19 cellular contexts compared by ENCODE assay signal in the genomic region with DNA sequence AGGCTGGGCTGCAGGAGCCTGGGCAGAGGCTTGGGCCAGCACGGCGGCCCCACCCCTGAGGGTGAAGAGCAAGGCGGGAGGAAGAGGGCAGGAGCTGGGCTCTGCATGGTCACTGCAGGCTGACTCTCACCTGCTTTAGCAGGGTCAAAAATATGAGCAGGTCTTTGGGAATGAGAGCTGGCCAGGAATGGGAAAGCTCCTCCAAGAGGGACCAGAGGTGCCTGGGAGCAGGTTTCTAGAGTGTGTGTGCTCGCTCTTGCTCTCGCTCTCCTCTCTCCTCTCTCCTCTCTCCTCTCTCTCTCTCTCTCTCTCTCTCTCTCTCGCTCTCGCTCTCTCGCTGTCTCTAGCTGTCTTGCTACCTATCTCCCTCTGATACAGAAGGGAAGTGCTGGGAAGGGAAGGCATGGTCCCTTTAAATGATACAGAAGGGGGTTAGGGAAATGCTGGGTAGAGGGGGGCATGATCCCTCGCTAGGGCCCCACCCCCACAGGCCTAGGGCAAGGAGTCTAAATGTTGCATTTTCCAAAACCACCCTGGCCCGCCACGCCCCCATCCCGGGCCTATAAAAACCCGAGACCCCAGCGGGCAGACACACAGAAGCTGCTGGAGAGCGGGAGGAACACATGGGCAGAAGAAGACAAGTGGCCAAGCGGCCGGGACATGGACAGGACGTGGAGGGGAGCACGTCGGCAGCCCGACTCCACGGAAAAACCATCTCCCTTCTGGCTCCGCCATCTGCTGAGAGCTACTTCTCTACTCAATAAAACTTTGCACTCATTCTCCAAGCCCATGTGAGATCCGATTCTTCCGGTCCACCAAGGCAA. TPM values are rescaled to one million over a fixed set of nuclear protein-coding genes. Genes with fewer than 3 reads are reported as not detected.
DNase-seq lines count a peak whose midpoint lies in the region; ATAC-seq and TF ChIP-seq lines count a peak whose summit lies in the region.
"Had no signal": no experiment of that assay in that cellular context is flagged by ENCODE, and none has a peak within 500 bp of the region (broad histone marks: within the 10 kb centered on the region; RNA-seq: fewer than 3 reads in every experiment).

No MANE protein-coding gene starts in this region.

- H3K27me3 Mint-ChIP-seq in neural progenitor cell (ENCODE audit: insufficient read depth, low read depth): no peaks in the 10 kb centered on the region

- H3K4me1 ChIP-seq in heart right ventricle (peaks cover 7 to 28% (median 23%) of the 10 kb centered on the region in 9 donors), right atrium auricular region (peaks cover 0 to 23% of the 10 kb centered on the region in 2 donors), neural progenitor cell (no peaks in the 10 kb centered on the region), aorta (ENCODE audit: control insufficient read depth in 1 of 2, insufficient read depth in 2 of 2, low read length in 2 of 2) (no peaks in the 10 kb centered on the region)
- H3K4me1 ChIP-seq: foreskin keratinocyte had no signal

- H3K27me3 ChIP-seq in heart right ventricle (peaks cover 0 to 44% (median 21%) of the 10 kb centered on the region in 7 donors), right atrium auricular region (no peaks in the 10 kb centered on the region), neural progenitor cell (no peaks in the 10 kb centered on the region), aorta (ENCODE audit: control insufficient read depth in 1 of 2, insufficient read depth in 2 of 2, low read length in 1 of 2) (no peaks in the 10 kb centered on the region)
- H3K27me3 ChIP-seq: uterus had no signal

- no peaks in the 10 kb centered on the region for H3K9me3 ChIP-seq in heart right ventricle
- H3K9me3 ChIP-seq in right atrium auricular region: no peaks in the 10 kb centered on the region
- no peaks in the 10 kb centered on the region for H3K9me3 ChIP-seq in neural progenitor cell (ENCODE audit: low read depth)
- no peaks in the 10 kb centered on the region for H3K9me3 ChIP-seq in aorta (ENCODE audit: control insufficient read depth, low read length)
- H3K9me3 ChIP-seq: neutrophil, uterus had no signal

- intact Hi-C loops in heart right ventricle (cut with DNase I) (no loop called here), aorta (cut with DNase I) (no loop called here)

- H3K4me2 ChIP-seq in neural progenitor cell: no peak overlapping the region

- peaks cover 21% of the 10 kb centered on the region for H3K4me1 Mint-ChIP-seq in neural progenitor cell

- no peaks in the 10 kb centered on the region for H3K79me2 ChIP-seq in neural progenitor cell (ENCODE audit: low read depth)

- no peak for TF ChIP-seq CTCF in heart right ventricle (IDR thresholded peaks at IDR 0.05)
- no peak for TF ChIP-seq CTCF in right atrium auricular region (IDR thresholded peaks at IDR 0.05)
- no peak for TF ChIP-seq CTCF in neural progenitor cell (IDR thresholded peaks at IDR 0.05)

- H3F3A ChIP-seq in neural progenitor cell (ENCODE audit: low read depth): no peaks in the 10 kb centered on the region

- no peak for DNase-seq in heart right ventricle
- DNase-seq in right atrium auricular region (ENCODE audit: low spot score): no peak
- DNase-seq in cerebellar cortex (ENCODE audit: low spot score): peak; percentile 48
- DNase-seq in neural progenitor cell (ENCODE audit: low spot score): no peak
- no peak for DNase-seq in aorta
- DNase-seq in mesenteric fat pad (ENCODE audit: low spot score): no peak
- DNase-seq in GM03348 (ENCODE audit: low spot score): no peak
- DNase-seq: activated CD4-positive, alpha-beta T cell treated with anti-CD3 and anti-CD28 coated beads for 4 hours; cerebellar nuclear complex; foreskin keratinocyte; NK-92 treated with Interleukin-12 subunit alpha and Interleukin-12 subunit beta, amount 100 ng/mL, for 24 hours; uterus had no signal

- H3K27ac Mint-ChIP-seq in neural progenitor cell: peak overlapping the region; percentile 47
- H3K27ac Mint-ChIP-seq: activated naive CD8-positive, alpha-beta T cell treated with anti-CD3 and anti-CD28 coated beads, Interleukin-2, amount 50 U/mL, for 24 hours; stimulated activated naive CD8-positive, alpha-beta T cell treated with anti-CD3 and anti-CD28 coated beads, Interleukin-15, Interleukin-2, amounts not matched to agents 100 ng/mL and 50 ng/mL, for 24 hours had no signal

- H3K9me3 Mint-ChIP-seq in neural progenitor cell: no peaks in the 10 kb centered on the region
- H3K9me3 Mint-ChIP-seq: activated naive CD8-positive, alpha-beta T cell treated with anti-CD3 and anti-CD28 coated beads, Interleukin-2, amount 50 U/mL, for 24 hours; IgD-negative memory B cell; stimulated activated naive CD8-positive, alpha-beta T cell treated with anti-CD3 and anti-CD28 coated beads, Interleukin-15, Interleukin-2, amounts not matched to agents 100 ng/mL and 50 ng/mL, for 24 hours had no signal

- H3K9ac ChIP-seq in neural progenitor cell: no peak overlapping the region

- ATAC-seq in heart right ventricle (peak in 7 of 8 donors; percentile 11 to 46 (median 34)), aorta (ENCODE audit: low FRiP score) (peak; percentile 49), GM18519 (IDR thresholded peaks at IDR 0.05; ENCODE audit: low FRiP score, unreplicated experiment) (no peak)
- ATAC-seq: foreskin keratinocyte had no signal

- peak overlapping the region; percentile 49 for H3K4me3 Mint-ChIP-seq in neural progenitor cell
- H3K4me3 Mint-ChIP-seq: activated naive CD8-positive, alpha-beta T cell treated with anti-CD3 and anti-CD28 coated beads, Interleukin-2, amount 50 U/mL, for 24 hours; IgD-negative memory B cell; stimulated activated naive CD8-positive, alpha-beta T cell treated with anti-CD3 and anti-CD28 coated beads, Interleukin-15, Interleukin-2, amounts not matched to agents 100 ng/mL and 50 ng/mL, for 24 hours had no signal

- WGBS in heart right ventricle, 2 donors: 52 to 54% methylated on average over 23 to 24 of the region's 25 CpGs
- WGBS in aorta, 2 donors: 54 to 60% methylated on average over 22 to 25 of the region's 25 CpGs

- H3K4me3 ChIP-seq in heart right ventricle: no peak overlapping the region
- H3K4me3 ChIP-seq in right atrium auricular region: no peak overlapping the region
- H3K4me3 ChIP-seq in neural progenitor cell: no peak overlapping the region
- no peak overlapping the region for H3K4me3 ChIP-seq in aorta (ENCODE audit: low read length in 2 of 2)
- H3K4me3 ChIP-seq: uterus had no signal

- no peak overlapping the region for H2AFZ ChIP-seq in neural progenitor cell (replicated peaks)

- H3K36me3 Mint-ChIP-seq in neural progenitor cell: no peaks in the 10 kb centered on the region
- H3K36me3 Mint-ChIP-seq: IgD-negative memory B cell had no signal

- no peaks in the 10 kb centered on the region for H3K36me3 ChIP-seq in heart right ventricle
- H3K36me3 ChIP-seq in right atrium auricular region: no peaks in the 10 kb centered on the region
- no peaks in the 10 kb centered on the region for H3K36me3 ChIP-seq in neural progenitor cell
- H3K36me3 ChIP-seq in aorta (ENCODE audit: control insufficient read depth in 1 of 2, insufficient read depth in 2 of 2, low read length in 1 of 2): no peaks in the 10 kb centered on the region
- H3K36me3 ChIP-seq: neutrophil, uterus had no signal

- no peaks in the 10 kb centered on the region for H4K20me1 ChIP-seq in neural progenitor cell (ENCODE audit: low read depth)

- no peak overlapping the region for H3K27ac ChIP-seq in heart right ventricle
- H3K27ac ChIP-seq in right atrium auricular region: no peak overlapping the region
- no peak overlapping the region for H3K27ac ChIP-seq in neural progenitor cell
- H3K27ac ChIP-seq in aorta (ENCODE audit: low read depth in 1 of 2, low read length in 2 of 2): no peak overlapping the region
- H3K27ac ChIP-seq: foreskin keratinocyte, neutrophil, RWPE1, uterus had no signal

RNA-seq across cellular contexts. Expression of gene ENPP7, which starts 34.4 kb away (rescaled TPM):
- total RNA-seq in heart right ventricle (not detected), right atrium auricular region (not detected), neural progenitor cell (ENCODE audit: low replicate concordance) (not detected in 2 replicates), aorta (not detected), mesenteric fat pad (0.26 TPM)
- polyA plus RNA-seq in heart right ventricle (not detected), aorta (10 to 100 TPM in 1 of 2 donors, not detected in 1; 10.9 TPM)
- total RNA-seq: foreskin keratinocyte; T-helper 2 cell treated with Interferon-gamma antibody and Interleukin-4, amounts not matched to agents 100 ng/mL and 5 ng/mL, for 36 hours; uterus had no signal
- polyA plus RNA-seq: foreskin keratinocyte had no signal
